Comparison of ENCODE assay signal across 8 cellular contexts in genomic region chr1:159015440-159015909, GRCh38. TPM values are rescaled to one million over a fixed set of nuclear protein-coding genes. Genes with fewer than 3 reads are reported as not detected.
A peak's percentile ranks its signal among the peaks of the same experiment; 100 is the strongest.
DNase-seq lines count a peak whose midpoint lies in the region; ATAC-seq and TF ChIP-seq lines count a peak whose summit lies in the region.

No MANE protein-coding gene starts in this region.

- peaks cover 94% of the 10 kb centered on the region for H3K36me3 Mint-ChIP-seq in activated T-cell treated with anti-CD3 and anti-CD28 coated beads, Interleukin-2, amount 50 U/mL, for 24 hours (ENCODE audit: low read depth)

- peak overlapping the region; percentile 97 for H3K27ac Mint-ChIP-seq in activated T-cell treated with anti-CD3 and anti-CD28 coated beads, Interleukin-2, amount 50 U/mL, for 24 hours

- no peaks in the 10 kb centered on the region for H3K27me3 ChIP-seq in sigmoid colon

- no peaks in the 10 kb centered on the region for H3K9me3 ChIP-seq in sigmoid colon

- DNase-seq in NOMO-1 (lab: John Stamatoyannopoulos, UW; ENCODE audit: unreplicated experiment in 2 of 2) (peak; percentile 93 to 98), fibroblast of villous mesenchyme (ENCODE audit: low read depth) (peak; percentile 92), sigmoid colon (peak; percentile 83), GM19238 (ENCODE audit: insufficient read length, low spot score) (no peak)
- DNase-seq in activated T-cell treated with anti-CD3 and anti-CD28 coated beads, Interleukin-2, amount 50 U/mL, for 24 hours = peak; percentile 65
- DNase-seq in effector CD8-positive, alpha-beta T cell (lab: John Stamatoyannopoulos, UW) = no peak

- peak overlapping the region in 3 of 4 donors; percentile 6 to 47 (median 29) for H3K27ac ChIP-seq in sigmoid colon

- H3K4me1 Mint-ChIP-seq in activated T-cell treated with anti-CD3 and anti-CD28 coated beads, Interleukin-2, amount 50 U/mL, for 24 hours (ENCODE audit: low read depth) = peaks cover 65% of the 10 kb centered on the region

- H3K4me3 Mint-ChIP-seq in activated T-cell treated with anti-CD3 and anti-CD28 coated beads, Interleukin-2, amount 50 U/mL, for 24 hours = peak overlapping the region; percentile 90

- no peaks in the 10 kb centered on the region for H3K27me3 Mint-ChIP-seq in activated T-cell treated with anti-CD3 and anti-CD28 coated beads, Interleukin-2, amount 50 U/mL, for 24 hours

- TF ChIP-seq POLR2A in GM15510 (IDR thresholded peaks at IDR 0.05; ENCODE audit: borderline replicate concordance, extremely low read depth, insufficient read length) (peak; percentile 46), sigmoid colon (IDR thresholded peaks at IDR 0.05) (no peak)

- H3K4me3 ChIP-seq in fibroblast of villous mesenchyme (ENCODE audit: low read depth, low read length) = no peak overlapping the region
- no peak overlapping the region for H3K4me3 ChIP-seq in sigmoid colon

- TF ChIP-seq CTCF in fibroblast of villous mesenchyme (IDR thresholded peaks at IDR 0.05; ENCODE audit: insufficient read depth, low read depth, low read length) (no peak), sigmoid colon (IDR thresholded peaks at IDR 0.05) (no peak)

- H3K4me1 ChIP-seq in sigmoid colon = peaks cover 0 to 7% (median 1%) of the 10 kb centered on the region in 4 donors

- H3K9me3 Mint-ChIP-seq in activated T-cell treated with anti-CD3 and anti-CD28 coated beads, Interleukin-2, amount 50 U/mL, for 24 hours = no peaks in the 10 kb centered on the region

- TF ChIP-seq EP300 in sigmoid colon (IDR thresholded peaks at IDR 0.05) = no peak

- peak; percentile 98 for ATAC-seq in HG02623 (IDR thresholded peaks at IDR 0.05; ENCODE audit: unreplicated experiment)

- WGBS in sigmoid colon, 2 donors = 31 to 57% methylated on average over 4 of the region's 4 CpGs

- intact Hi-C loops in sigmoid colon (cut with DNase I) = no loop called here

- H3K36me3 ChIP-seq in sigmoid colon = peaks cover 0 to 59% (median 8%) of the 10 kb centered on the region in 4 donors

RNA-seq across cellular contexts. Expression of gene IFI16, which starts 5.8 kb away (rescaled TPM):
- total RNA-seq in fibroblast of villous mesenchyme (59.9 and 60.5 TPM in 2 replicates), sigmoid colon (10 to 100 TPM; 42.5 to 92.6 (median 60.6) TPM)
- 10 to 100 TPM; 20.1 to 78.4 (median 39.0) TPM for polyA plus RNA-seq in sigmoid colon

Comparison
In these comparisons a context has a peak if more than half of its experiments do, and no peak if none do; other contexts are left out.
1. DNase-seq: peak in NOMO-1 (2 of 2), activated T-cell treated with anti-CD3 and anti-CD28 coated beads, Interleukin-2, amount 50 U/mL, for 24 hours (single experiment), fibroblast of villous mesenchyme (single experiment) and sigmoid colon (single experiment); none in GM19238 (single experiment) and effector CD8-positive, alpha-beta T cell (single experiment).